15 cellular contexts compared by ENCODE assay signal in the genomic region with DNA sequence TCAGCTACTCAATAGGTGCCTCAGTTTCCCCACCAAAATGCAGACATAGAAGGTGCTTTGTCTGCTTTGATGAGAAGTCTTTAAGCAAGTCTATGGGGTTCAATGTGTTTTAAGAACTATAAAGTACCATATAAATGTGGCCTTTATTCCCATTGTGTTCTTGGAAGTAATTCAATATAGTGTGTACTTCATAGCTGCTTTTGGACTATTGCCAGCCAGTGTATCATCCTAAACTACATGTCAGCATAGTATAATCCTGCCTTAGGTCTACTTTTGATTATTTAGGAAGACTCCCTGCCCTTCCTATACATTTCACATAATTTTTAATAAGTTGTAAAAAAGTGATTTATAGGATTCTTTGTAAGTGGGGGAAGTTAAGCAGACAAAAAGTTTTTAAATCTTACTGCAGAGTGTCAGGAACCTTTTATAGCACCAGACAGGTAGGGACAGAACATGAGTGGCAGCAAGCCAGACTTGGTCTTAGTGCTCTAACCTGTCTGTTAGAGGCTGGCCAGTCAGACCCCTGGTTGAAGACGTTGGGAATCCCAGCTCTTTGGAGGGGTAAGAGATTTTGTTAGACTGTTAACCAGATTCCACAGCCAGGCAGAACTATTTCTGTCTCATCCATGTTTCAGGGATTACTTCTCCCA. TPM values are rescaled to one million over a fixed set of nuclear protein-coding genes. Genes with fewer than 3 reads are reported as not detected.
DNase-seq lines count a peak whose midpoint lies in the region; ATAC-seq, FAIRE-seq and TF ChIP-seq lines count a peak whose summit lies in the region.
"Had no signal": no experiment of that assay in that cellular context is flagged by ENCODE, and none has a peak within 500 bp of the region (broad histone marks: within the 10 kb centered on the region; RNA-seq: fewer than 3 reads in every experiment).

No MANE protein-coding gene starts in this region.

- H3K27ac Mint-ChIP-seq in GM23338 = no peak overlapping the region

- H3K36me3 ChIP-seq in left ventricle myocardium inferior (peaks cover 53% of the 10 kb centered on the region), aorta (ENCODE audit: control insufficient read depth in 1 of 2, insufficient read depth in 2 of 2, low read length in 1 of 2) (peaks cover 3 to 4% of the 10 kb centered on the region in 2 donors), GM23338 (ENCODE audit: insufficient read depth) (peaks cover 21% of the 10 kb centered on the region)

- H2AFZ ChIP-seq in GM23338 = no peak overlapping the region

- H3K27ac ChIP-seq in left ventricle myocardium inferior (replicated peaks) (peak overlapping the region; percentile 16), VCaP (peak overlapping the region; percentile 56), aorta (ENCODE audit: low read depth in 1 of 2, low read length in 2 of 2) (peak overlapping the region; percentile 57 to 75), GM23338 (ENCODE audit: low read depth) (no peak overlapping the region)

- no peaks in the 10 kb centered on the region for H3K4me1 Mint-ChIP-seq in GM23338

- ATAC-seq in Right ventricle myocardium inferior (no peak), aorta (ENCODE audit: low FRiP score) (no peak), GM23338 (no peak)

- intact Hi-C loops in left ventricle myocardium inferior (cut with micrococcal nuclease) = no loop called here
- intact Hi-C loops in Right ventricle myocardium inferior (cut with DNase I) = no loop called here
- intact Hi-C loops in aorta (cut with DNase I) = no loop called here

- H3K9me3 Mint-ChIP-seq in GM23338 = no peaks in the 10 kb centered on the region
- H3K9me3 Mint-ChIP-seq: CD8-positive, alpha-beta memory T cell had no signal

- peaks cover 39% of the 10 kb centered on the region for H3K36me3 Mint-ChIP-seq in GM23338 (ENCODE audit: low read depth)

- 12 to 26% methylated on average over 1 of the region's 1 CpG for WGBS in aorta, 2 donors

- no peaks in the 10 kb centered on the region for H3K9me2 ChIP-seq in GM23338 (ENCODE audit: insufficient read depth)

- H3K27me3 ChIP-seq in left ventricle myocardium inferior (ENCODE audit: low read depth) = no peaks in the 10 kb centered on the region
- no peaks in the 10 kb centered on the region for H3K27me3 ChIP-seq in aorta (ENCODE audit: control insufficient read depth in 1 of 2, insufficient read depth in 2 of 2, low read length in 1 of 2)
- H3K27me3 ChIP-seq in GM23338 (ENCODE audit: insufficient read depth) = no peaks in the 10 kb centered on the region
- H3K27me3 ChIP-seq: BE2C had no signal

- H3K27me3 Mint-ChIP-seq in GM23338 (ENCODE audit: insufficient read depth, low read depth, poor library complexity) = no peaks in the 10 kb centered on the region
- H3K27me3 Mint-ChIP-seq: CD8-positive, alpha-beta memory T cell had no signal

- peaks cover 2% of the 10 kb centered on the region for H3K9me3 ChIP-seq in left ventricle myocardium inferior (replicated peaks)
- no peaks in the 10 kb centered on the region for H3K9me3 ChIP-seq in aorta (ENCODE audit: control insufficient read depth, low read length)
- H3K9me3 ChIP-seq: BE2C had no signal

- H3K4me2 ChIP-seq in GM23338 = no peak overlapping the region

- peak; percentile 13 for FAIRE-seq in islet of Langerhans (lab: Jason Lieb, UNC)

- DNase-seq in left ventricle myocardium inferior (no peak), Right ventricle myocardium inferior (ENCODE audit: missing footprints) (no peak), aorta (no peak), GM23338 (ENCODE audit: low spot score) (no peak), C1 segment of cervical spinal cord (lab: John Stamatoyannopoulos, UW) (no peak)
- DNase-seq: BE2C; CD8-positive, alpha-beta memory T cell; HFFc6; Karpas-422; NCI-H1417 treated with DMSO at 0.1 percent for 48 hours; NCI-H2171; NCI-H510A; SW 1271 had no signal

- H3K4me1 ChIP-seq in left ventricle myocardium inferior (peaks cover 21% of the 10 kb centered on the region), aorta (ENCODE audit: control insufficient read depth in 1 of 2, insufficient read depth in 2 of 2, low read length in 2 of 2) (peaks cover 2 to 4% of the 10 kb centered on the region in 2 donors), GM23338 (ENCODE audit: insufficient read depth) (no peaks in the 10 kb centered on the region)
- H3K4me1 ChIP-seq: BE2C had no signal

- peaks cover 5% of the 10 kb centered on the region; the same call in 1 of the 2 replicates for H4K20me1 ChIP-seq in GM23338 (replicated peaks; ENCODE audit: insufficient read depth)

- no peak overlapping the region for H3K4me3 ChIP-seq in left ventricle myocardium inferior
- H3K4me3 ChIP-seq in aorta (ENCODE audit: low read length in 2 of 2) = no peak overlapping the region
- H3K4me3 ChIP-seq in GM23338 = no peak overlapping the region

- H3K79me2 ChIP-seq in GM23338 (replicated peaks; ENCODE audit: insufficient read depth) = no peaks in the 10 kb centered on the region

- TF ChIP-seq CTCF in left ventricle myocardium inferior (IDR thresholded peaks at IDR 0.05; ENCODE audit: borderline replicate concordance) = no peak
- TF ChIP-seq CTCF in VCaP (conservative IDR thresholded peaks at IDR 0.05) = no peak
- no peak for TF ChIP-seq CTCF in GM23338 (conservative IDR thresholded peaks at IDR 0.05; ENCODE audit: low read depth in 2 of 2)

- H3F3A ChIP-seq in GM23338 (replicated peaks; ENCODE audit: low read depth) = no peaks in the 10 kb centered on the region

- H3K4me3 Mint-ChIP-seq in GM23338 = no peak overlapping the region
- H3K4me3 Mint-ChIP-seq: CD8-positive, alpha-beta memory T cell; HFFc6 had no signal

TF ChIP-seq in GM23338, 12 proteins besides CTCF, POLR2A, EP300 and RAD21 (continues in another document):
- TF ChIP-seq, protein P1, sequence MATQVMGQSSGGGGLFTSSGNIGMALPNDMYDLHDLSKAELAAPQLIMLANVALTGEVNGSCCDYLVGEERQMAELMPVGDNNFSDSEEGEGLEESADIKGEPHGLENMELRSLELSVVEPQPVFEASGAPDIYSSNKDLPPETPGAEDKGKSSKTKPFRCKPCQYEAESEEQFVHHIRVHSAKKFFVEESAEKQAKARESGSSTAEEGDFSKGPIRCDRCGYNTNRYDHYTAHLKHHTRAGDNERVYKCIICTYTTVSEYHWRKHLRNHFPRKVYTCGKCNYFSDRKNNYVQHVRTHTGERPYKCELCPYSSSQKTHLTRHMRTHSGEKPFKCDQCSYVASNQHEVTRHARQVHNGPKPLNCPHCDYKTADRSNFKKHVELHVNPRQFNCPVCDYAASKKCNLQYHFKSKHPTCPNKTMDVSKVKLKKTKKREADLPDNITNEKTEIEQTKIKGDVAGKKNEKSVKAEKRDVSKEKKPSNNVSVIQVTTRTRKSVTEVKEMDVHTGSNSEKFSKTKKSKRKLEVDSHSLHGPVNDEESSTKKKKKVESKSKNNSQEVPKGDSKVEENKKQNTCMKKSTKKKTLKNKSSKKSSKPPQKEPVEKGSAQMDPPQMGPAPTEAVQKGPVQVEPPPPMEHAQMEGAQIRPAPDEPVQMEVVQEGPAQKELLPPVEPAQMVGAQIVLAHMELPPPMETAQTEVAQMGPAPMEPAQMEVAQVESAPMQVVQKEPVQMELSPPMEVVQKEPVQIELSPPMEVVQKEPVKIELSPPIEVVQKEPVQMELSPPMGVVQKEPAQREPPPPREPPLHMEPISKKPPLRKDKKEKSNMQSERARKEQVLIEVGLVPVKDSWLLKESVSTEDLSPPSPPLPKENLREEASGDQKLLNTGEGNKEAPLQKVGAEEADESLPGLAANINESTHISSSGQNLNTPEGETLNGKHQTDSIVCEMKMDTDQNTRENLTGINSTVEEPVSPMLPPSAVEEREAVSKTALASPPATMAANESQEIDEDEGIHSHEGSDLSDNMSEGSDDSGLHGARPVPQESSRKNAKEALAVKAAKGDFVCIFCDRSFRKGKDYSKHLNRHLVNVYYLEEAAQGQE (IDR thresholded peaks at IDR 0.05; ENCODE audit: unreplicated experiment) = no peak
- TF ChIP-seq ZNF114 (CRISPR knock-in tag; IDR thresholded peaks at IDR 0.05) (no peak), STAT1 (IDR thresholded peaks at IDR 0.05; ENCODE audit: unreplicated experiment) (no peak), EZH2phosphoT487 (IDR thresholded peaks at IDR 0.05; ENCODE audit: unreplicated experiment) (no peak)

RNA-seq across cellular contexts. Expression of a gene that starts 48.4 kb away (rescaled TPM):
- total RNA-seq in left ventricle myocardium inferior (55.6 TPM), Right ventricle myocardium inferior (49.3 TPM), aorta (10 to 100 TPM; 26.0 to 28.0 TPM)
- polyA plus RNA-seq in aorta (10 to 100 TPM; 19.5 to 21.9 TPM), GM23338 (2016; fragmentation: Nextera tagmentation; extraction: Ambion mirVana) (31.7 and 32.4 TPM in 2 replicates)
- total RNA-seq in GM23338 (2014; rRNA removed; shearing (Covaris generic)) = 52.0 and 58.0 TPM in 2 replicates

RNA-seq across cellular contexts. Expression of a gene that starts 48.7 kb away (rescaled TPM):
- total RNA-seq in left ventricle myocardium inferior (25.4 TPM), Right ventricle myocardium inferior (19.8 TPM), aorta (10 to 100 TPM; 20.5 to 21.0 TPM)
- polyA plus RNA-seq in aorta (10 to 100 TPM in 1 of 2 donors, 1 to 10 TPM in 1; 2.5 to 10.4 TPM), GM23338 (2016; fragmentation: Nextera tagmentation; extraction: Ambion mirVana) (5.0 and 7.2 TPM in 2 replicates)
- total RNA-seq in GM23338 (2014; rRNA removed; shearing (Covaris generic)) = 7.0 and 10.6 TPM in 2 replicates
